In genomic region chr14:74018704-74019407, GRCh38 we compare ENCODE assay signal across 8 cellular contexts. TPM values are rescaled to one million over a fixed set of nuclear protein-coding genes. Genes with fewer than 3 reads are reported as not detected.
A peak's percentile ranks its signal among the peaks of the same experiment; 100 is the strongest.
DNase-seq lines count a peak whose midpoint lies in the region; ATAC-seq and TF ChIP-seq lines count a peak whose summit lies in the region.

BBOF1 (plus strand) TSS chr14:74019349; CDS start chr14:74019479, 130 bp downstream.
ENTPD5 (minus strand) TSS chr14:74019288; CDS start chr14:73988102, 31,186 bp downstream.

- no peaks in the 10 kb centered on the region for H3K27me3 ChIP-seq in CD8-positive, alpha-beta T cell (ENCODE audit: insufficient read depth, low read length)
- H3K27me3 ChIP-seq in endocrine pancreas (ENCODE audit: control insufficient read depth, insufficient read depth, low read length): no peaks in the 10 kb centered on the region

- intact Hi-C loops in CD8-positive, alpha-beta T cell (cut with DNase I, micrococcal nuclease): loop anchor here (1.0 to 10.0 kb wide), 8 partner anchors 65 to 882 kb away; partner anchors contain the start of genes ALDH6A1 (in 2 of the 2), COQ6 (in 2 of the 2), FAM161B (in 2 of the 2) and LIN52 (in 2 of the 2)

- peaks cover 12% of the 10 kb centered on the region for H3K4me1 ChIP-seq in CD8-positive, alpha-beta T cell (ENCODE audit: insufficient read depth, low read length)
- no peaks in the 10 kb centered on the region for H3K4me1 ChIP-seq in endocrine pancreas (ENCODE audit: control insufficient read depth, insufficient read depth, low read length)

- peaks cover 16% of the 10 kb centered on the region for H3K4me1 Mint-ChIP-seq in CD8-positive, alpha-beta T cell (ENCODE audit: low read depth)
- peaks cover 12% of the 10 kb centered on the region for H3K4me1 Mint-ChIP-seq in mesothelial cell of epicardium

- no peaks in the 10 kb centered on the region for H3K36me3 ChIP-seq in CD8-positive, alpha-beta T cell (ENCODE audit: insufficient read depth, low read length)
- no peaks in the 10 kb centered on the region for H3K36me3 ChIP-seq in endocrine pancreas (ENCODE audit: control insufficient read depth, insufficient read depth, low read length)

- CTCF ChIA-PET in CD8-positive, alpha-beta T cell (lab: Charles Lee): no interaction called here

- no peaks in the 10 kb centered on the region for H3K27me3 Mint-ChIP-seq in CD8-positive, alpha-beta T cell (ENCODE audit: low read depth)
- no peaks in the 10 kb centered on the region for H3K27me3 Mint-ChIP-seq in mesothelial cell of epicardium (ENCODE audit: low read depth)

- peak; percentile 93 for ATAC-seq in CD8-positive, alpha-beta T cell
- ATAC-seq in GM19468 (IDR thresholded peaks at IDR 0.05; ENCODE audit: extremely low read depth, unreplicated experiment): peak; percentile 80

- peak within 1 kb of the TSS; percentile 91 for H3K4me3 Mint-ChIP-seq in CD8-positive, alpha-beta T cell
- peak within 1 kb of the TSS; percentile 87 for H3K4me3 Mint-ChIP-seq in mesothelial cell of epicardium

- POLR2A ChIA-PET in CD8-positive, alpha-beta T cell (lab: Charles Lee): interaction anchor here (0.6 to 1.5 kb wide), 5 partner anchors 64 to 259 kb away, joined by 3 to 5 read pairs (median 4); partner anchors contain the start of genes COQ6, FAM161B and PTGR2

- H3K4me3 ChIP-seq in CD8-positive, alpha-beta T cell (ENCODE audit: low read depth, low read length): peak within 1 kb of the TSS; percentile 93
- peak within 1 kb of the TSS; percentile 87 for H3K4me3 ChIP-seq in endocrine pancreas (ENCODE audit: control insufficient read depth, insufficient read depth, low read length)

- no peak for TF ChIP-seq CTCF in CD8-positive, alpha-beta T cell (IDR thresholded peaks at IDR 0.05)
- no peak for TF ChIP-seq CTCF in mesothelial cell of epicardium (IDR thresholded peaks at IDR 0.05; ENCODE audit: unreplicated experiment)

- peak; percentile 69 to 90 (median 82) for DNase-seq in CD8-positive, alpha-beta T cell
- peak; percentile 38 for DNase-seq in HS-5 (ENCODE audit: low read depth)
- peak; percentile 76 for DNase-seq in NOMO-1 treated with DMSO at 0.1 percent for 48 hours (lab: John Stamatoyannopoulos, UW; ENCODE audit: unreplicated experiment)
- DNase-seq in activated CD8-positive, alpha-beta memory T cell treated with anti-CD3 and anti-CD28 coated beads, Interleukin-2, amount 50 U/mL, for 1 hour (ENCODE audit: extremely low read depth): peak; percentile 51
- DNase-seq in mesothelial cell of epicardium (ENCODE audit: low spot score in 2 of 2, unreplicated experiment in 2 of 2): peak; percentile 70 to 81
- DNase-seq in stimulated activated CD8-positive, alpha-beta memory T cell treated with anti-CD3 and anti-CD28 coated beads, Interleukin-15, amount 100 ng/mL, for 24 hours (ENCODE audit: low read depth): peak; percentile 72

- peak within 1 kb of the TSS; percentile 91 for H3K9ac ChIP-seq in endocrine pancreas (ENCODE audit: control insufficient read depth, insufficient read depth, low read length)

- no peaks in the 10 kb centered on the region for H3K9me3 Mint-ChIP-seq in CD8-positive, alpha-beta T cell
- no peaks in the 10 kb centered on the region for H3K9me3 Mint-ChIP-seq in mesothelial cell of epicardium

- peak within 1 kb of the TSS; percentile 97 for H3K27ac Mint-ChIP-seq in CD8-positive, alpha-beta T cell
- peak within 1 kb of the TSS; percentile 98 for H3K27ac Mint-ChIP-seq in mesothelial cell of epicardium

- no peaks in the 10 kb centered on the region for H3K9me3 ChIP-seq in CD8-positive, alpha-beta T cell (ENCODE audit: low read length)
- no peaks in the 10 kb centered on the region for H3K9me3 ChIP-seq in endocrine pancreas (ENCODE audit: control insufficient read depth, low read length)

- peak within 1 kb of the TSS; percentile 94 for H3K27ac ChIP-seq in CD8-positive, alpha-beta T cell (ENCODE audit: low read depth, low read length)

- peaks cover 9% of the 10 kb centered on the region for H3K36me3 Mint-ChIP-seq in CD8-positive, alpha-beta T cell
- H3K36me3 Mint-ChIP-seq in mesothelial cell of epicardium: no peaks in the 10 kb centered on the region

RNA-seq across cellular contexts. Expression of gene BBOF1, which starts in this region (rescaled TPM):
- 1 to 10 TPM; 2.4 to 2.9 TPM for total RNA-seq in CD8-positive, alpha-beta T cell
- total RNA-seq in mesothelial cell of epicardium: 6.6 to 8.4 TPM (median 7.1 TPM) in 3 replicates

RNA-seq across cellular contexts. Expression of gene ENTPD5, which starts in this region (rescaled TPM):
- total RNA-seq in CD8-positive, alpha-beta T cell: 1 to 10 TPM; 8.0 to 9.0 TPM
- total RNA-seq in mesothelial cell of epicardium: 16.2 to 17.8 TPM (median 16.9 TPM) in 3 replicates

Comparison
In these comparisons a context has a peak if more than half of its experiments do, and no peak if none do; other contexts are left out.
1. Peak in every context shown above with its lines: DNase-seq, ATAC-seq, H3K4me3 ChIP-seq and H3K27ac ChIP-seq.